Comparison of ENCODE assay signal across 15 cellular contexts in the genomic region with DNA sequence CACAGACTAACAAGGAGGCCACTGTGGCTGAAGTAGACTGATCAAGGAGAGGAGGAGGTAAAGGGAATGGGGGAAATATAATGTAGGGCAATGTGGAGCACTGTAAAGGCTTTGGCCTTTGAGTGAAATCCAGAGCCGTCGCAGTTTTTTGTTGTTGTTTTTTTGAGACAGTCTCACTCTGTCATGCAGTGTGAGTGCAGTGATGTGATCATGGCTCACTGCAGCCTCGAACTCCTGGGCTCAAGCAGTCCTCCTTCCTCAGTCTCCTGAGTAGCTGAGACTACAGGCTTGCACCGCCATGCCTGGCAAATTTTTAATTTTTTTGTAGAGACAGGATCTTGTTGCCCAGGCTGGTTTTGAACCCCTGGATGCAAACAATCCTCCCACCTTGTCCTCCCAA. TPM values are rescaled to one million over a fixed set of nuclear protein-coding genes. Genes with fewer than 3 reads are reported as not detected.
DNase-seq lines count a peak whose midpoint lies in the region; ATAC-seq and TF ChIP-seq lines count a peak whose summit lies in the region.
"Had no signal": no experiment of that assay in that cellular context is flagged by ENCODE, and none has a peak within 500 bp of the region (broad histone marks: within the 10 kb centered on the region; RNA-seq: fewer than 3 reads in every experiment).

No MANE protein-coding gene starts in this region.

- TF ChIP-seq CTCF in cardiac muscle cell (IDR thresholded peaks at IDR 0.05; ENCODE audit: low read depth, low read length) (no peak), mammary epithelial cell (conservative IDR thresholded peaks at IDR 0.05 in 1 of 2, IDR thresholded peaks at IDR 0.05 in 1 of 2; ENCODE audit: extremely low read depth in 1 of 2, insufficient read depth in 1 of 2, low read depth in 1 of 2, low read length in 2 of 2) (no peak)

- H3K27ac ChIP-seq in cardiac muscle cell (peak overlapping the region; percentile 4), mammary epithelial cell (ENCODE audit: insufficient read depth, low read depth, low read length) (peak overlapping the region; percentile 36)
- H3K27ac ChIP-seq in naive thymus-derived CD4-positive, alpha-beta T cell (ENCODE audit: low read depth, low read length): no peak overlapping the region
- H3K27ac ChIP-seq: vagina had no signal

- CTCF ChIA-PET in mammary epithelial cell (lab: Charles Lee; ENCODE audit: low non-redundant PET): interaction anchor here (0.5 to 0.7 kb wide), 2 partner anchors 177 to 827 kb away, joined by 3 read pairs; no protein-coding TSS in a partner anchor
- CTCF ChIA-PET in naive thymus-derived CD4-positive, alpha-beta T cell (lab: Charles Lee): no interaction called here

- H3K27me3 Mint-ChIP-seq in naive thymus-derived CD4-positive, alpha-beta T cell: no peaks in the 10 kb centered on the region
- H3K27me3 Mint-ChIP-seq in naive thymus-derived CD8-positive, alpha-beta T cell: no peaks in the 10 kb centered on the region

- BruUV-seq in mammary epithelial cell (replicated peaks; lab: Mats Ljungman, UMichigan): no TSS peak

- no peak overlapping the region for H2AFZ ChIP-seq in mammary epithelial cell (ENCODE audit: low read depth, low read length)

- 92% methylated on average over 4 of the region's 4 CpGs for WGBS in mammary epithelial cell (ENCODE audit: low coverage, missing lambda C conversion rate)

- peaks cover 4 to 26% (median 14%) of the 10 kb centered on the region in 5 donors for H3K36me3 Mint-ChIP-seq in naive thymus-derived CD4-positive, alpha-beta T cell
- H3K36me3 Mint-ChIP-seq in naive thymus-derived CD8-positive, alpha-beta T cell: peaks cover 0 to 21% (median 11%) of the 10 kb centered on the region in 3 donors

- peaks cover 34% of the 10 kb centered on the region for H4K20me1 ChIP-seq in mammary epithelial cell (ENCODE audit: insufficient read depth, low read length)

- H3K9me3 ChIP-seq in cardiac muscle cell (ENCODE audit: low read depth) (no peaks in the 10 kb centered on the region), mammary epithelial cell (replicated peaks; ENCODE audit: insufficient read depth, low read length) (no peaks in the 10 kb centered on the region)
- no peaks in the 10 kb centered on the region for H3K9me3 ChIP-seq in naive thymus-derived CD4-positive, alpha-beta T cell (ENCODE audit: control insufficient read depth in 2 of 3, low read length in 3 of 3)
- H3K9me3 ChIP-seq: vagina had no signal

- H3K4me1 Mint-ChIP-seq in naive thymus-derived CD4-positive, alpha-beta T cell: peaks cover 54 to 94% (median 88%) of the 10 kb centered on the region in 7 donors
- peaks cover 33 to 87% (median 82%) of the 10 kb centered on the region in 4 donors for H3K4me1 Mint-ChIP-seq in naive thymus-derived CD8-positive, alpha-beta T cell

- peaks cover 98% of the 10 kb centered on the region for H3K79me2 ChIP-seq in mammary epithelial cell (ENCODE audit: insufficient read depth, low read length)

- peak overlapping the region in 3 of 10 donors; percentile 7 to 39 (median 35) for H3K4me3 Mint-ChIP-seq in naive thymus-derived CD4-positive, alpha-beta T cell
- peak overlapping the region in 2 of 10 donors; percentile 1 to 2 for H3K4me3 Mint-ChIP-seq in naive thymus-derived CD8-positive, alpha-beta T cell

- ATAC-seq in left ventricle myocardium superior (no peak), GM19397 (IDR thresholded peaks at IDR 0.05; ENCODE audit: unreplicated experiment) (no peak), HG03025 (IDR thresholded peaks at IDR 0.05; ENCODE audit: low FRiP score, unreplicated experiment) (no peak)
- ATAC-seq in naive thymus-derived CD4-positive, alpha-beta T cell: peak; percentile 4
- ATAC-seq in naive thymus-derived CD8-positive, alpha-beta T cell: no peak

- POLR2A ChIA-PET in naive thymus-derived CD4-positive, alpha-beta T cell (lab: Charles Lee): no interaction called here
- POLR2A ChIA-PET in naive thymus-derived CD8-positive, alpha-beta T cell (lab: Charles Lee): no interaction called here

- intact Hi-C loops in left ventricle myocardium superior (cut with micrococcal nuclease): no loop called here
- intact Hi-C loops in mammary epithelial cell (cut with micrococcal nuclease): loop anchor here (2.0 kb wide), 1 partner anchor 32 kb away; the partner anchor contains the start of gene PPP4R2
- intact Hi-C loops in naive thymus-derived CD4-positive, alpha-beta T cell (cut with micrococcal nuclease): no loop called here

- H3K4me2 ChIP-seq in mammary epithelial cell (ENCODE audit: insufficient read depth, low read depth, low read length): no peak overlapping the region

- no peaks in the 10 kb centered on the region for H3K27me3 ChIP-seq in cardiac muscle cell
- H3K27me3 ChIP-seq in mammary epithelial cell (ENCODE audit: insufficient read depth, low read length): no peaks in the 10 kb centered on the region
- H3K27me3 ChIP-seq in naive thymus-derived CD4-positive, alpha-beta T cell (ENCODE audit: control insufficient read depth in 2 of 2, insufficient read depth in 2 of 2, low read length in 2 of 2): no peaks in the 10 kb centered on the region
- H3K27me3 ChIP-seq: vagina had no signal

- H3K4me1 ChIP-seq in cardiac muscle cell (ENCODE audit: low read depth) (peaks cover 17% of the 10 kb centered on the region), mammary epithelial cell (ENCODE audit: insufficient read depth, low read length) (peaks cover 27% of the 10 kb centered on the region)
- H3K4me1 ChIP-seq in naive thymus-derived CD4-positive, alpha-beta T cell (ENCODE audit: control insufficient read depth in 2 of 2, insufficient read depth in 2 of 2, low read length in 2 of 2): peaks cover 18 to 33% of the 10 kb centered on the region in 2 donors

- peak overlapping the region in 6 of 9 donors; percentile 3 to 82 (median 28) for H3K27ac Mint-ChIP-seq in naive thymus-derived CD4-positive, alpha-beta T cell
- peak overlapping the region in 3 of 10 donors; percentile 20 to 64 (median 55) for H3K27ac Mint-ChIP-seq in naive thymus-derived CD8-positive, alpha-beta T cell

- H3K4me3 ChIP-seq in cardiac muscle cell (no peak overlapping the region), mammary epithelial cell (replicated peaks in 1 of 3; ENCODE audit: insufficient read depth in 1 of 3, low read depth in 2 of 3, low read length in 3 of 3) (no peak overlapping the region)
- no peak overlapping the region for H3K4me3 ChIP-seq in naive thymus-derived CD4-positive, alpha-beta T cell (ENCODE audit: low read length)
- H3K4me3 ChIP-seq: vagina had no signal

- H3K9me3 Mint-ChIP-seq in naive thymus-derived CD4-positive, alpha-beta T cell: no peaks in the 10 kb centered on the region
- H3K9me3 Mint-ChIP-seq in naive thymus-derived CD8-positive, alpha-beta T cell: no peaks in the 10 kb centered on the region

- dilution Hi-C loops in mammary epithelial cell (cut with HindIII; ENCODE audit: low sequenced_read_pairs): no loop called here

- DNase-seq in cardiac muscle cell (ENCODE audit: low read depth in 1 of 2, low spot score in 1 of 2) (no peak), left ventricle myocardium superior (no peak), mammary epithelial cell (no peak), DMS53 (lab: John Stamatoyannopoulos, UW) (no peak)
- no peak for DNase-seq in naive thymus-derived CD4-positive, alpha-beta T cell
- DNase-seq in naive thymus-derived CD8-positive, alpha-beta T cell: no peak
- DNase-seq: AML-193, DMS79 treated with DMSO at 0.1 percent for 48 hours, head of caudate nucleus, KG1, NCI-H1417 treated with DMSO at 0.1 percent for 48 hours, NCI-H510A had no signal

- H3K9ac ChIP-seq in mammary epithelial cell (ENCODE audit: insufficient read depth, low read length): no peak overlapping the region

- in situ Hi-C loops in mammary epithelial cell (cut with MboI; ENCODE audit: low sequenced_read_pairs in 2 of 2): no loop called here

- H3K36me3 ChIP-seq in cardiac muscle cell: no peaks in the 10 kb centered on the region
- H3K36me3 ChIP-seq in mammary epithelial cell (ENCODE audit: insufficient read depth, low read length): no peaks in the 10 kb centered on the region
- H3K36me3 ChIP-seq in naive thymus-derived CD4-positive, alpha-beta T cell (ENCODE audit: control insufficient read depth in 2 of 3, insufficient read depth in 3 of 3, low read length in 3 of 3): no peaks in the 10 kb centered on the region
- H3K36me3 ChIP-seq: vagina had no signal

RNA-seq across cellular contexts. Expression of gene PPP4R2, which starts 32.2 kb away (rescaled TPM):
- total RNA-seq in cardiac muscle cell (42.2 and 49.1 TPM in 2 replicates), left ventricle myocardium superior (53.1 TPM), mammary epithelial cell (10 to 100 TPM; 57.0 to 74.4 TPM)
- polyA plus RNA-seq in cardiac muscle cell (44.8 and 50.1 TPM in 2 replicates), mammary epithelial cell (13.5 TPM)
- polyA minus RNA-seq in mammary epithelial cell: 14.8 TPM
- 10 to 100 TPM; 56.3 to 87.0 (median 63.8) TPM for total RNA-seq in naive thymus-derived CD4-positive, alpha-beta T cell
- polyA plus RNA-seq in naive thymus-derived CD4-positive, alpha-beta T cell: 10 to 100 TPM; 35.0 to 38.9 TPM
- 10 to 100 TPM; 59.3 to 65.1 TPM for total RNA-seq in naive thymus-derived CD8-positive, alpha-beta T cell
- 10 to 100 TPM; 28.3 to 46.1 (median 45.0) TPM for polyA plus RNA-seq in naive thymus-derived CD8-positive, alpha-beta T cell

RNA-seq across cellular contexts. Expression of gene EBLN2, which starts 32.7 kb away (rescaled TPM):
- total RNA-seq in cardiac muscle cell (3.4 and 5.1 TPM in 2 replicates), left ventricle myocardium superior (0.69 TPM), mammary epithelial cell (1 to 10 TPM; 4.4 to 4.5 TPM)
- polyA plus RNA-seq in cardiac muscle cell (4.8 and 6.4 TPM in 2 replicates), mammary epithelial cell (0.42 TPM)
- polyA minus RNA-seq in mammary epithelial cell: not detected
- total RNA-seq in naive thymus-derived CD4-positive, alpha-beta T cell: 10 to 100 TPM in 2 of 5 experiments, 1 to 10 TPM in 3; 6.7 to 12.9 (median 9.8) TPM
- 1 to 10 TPM; 1.1 to 2.5 TPM for polyA plus RNA-seq in naive thymus-derived CD4-positive, alpha-beta T cell
- total RNA-seq in naive thymus-derived CD8-positive, alpha-beta T cell: 1 to 10 TPM; 8.7 to 8.9 TPM
- polyA plus RNA-seq in naive thymus-derived CD8-positive, alpha-beta T cell: under 1 TPM; 0.21 to 0.60 (median 0.48) TPM
